ENCODE assay signal across 23 cellular contexts in genomic region chr6:132741281-132741680, GRCh38. TPM values are rescaled to one million over a fixed set of nuclear protein-coding genes. Genes with fewer than 3 reads are reported as not detected.
"Had no signal": no experiment of that assay in that cellular context is flagged by ENCODE, and none has a peak within 500 bp of the region (broad histone marks: within the 10 kb centered on the region; RNA-seq: fewer than 3 reads in every experiment).

No MANE protein-coding gene starts in this region.

- H3K36me3 ChIP-seq: MG63 had no signal

- H3K4me3 ChIP-seq: MG63 had no signal

- H3K9me3 ChIP-seq: MG63, SK-N-SH had no signal

- DNase-seq: IMR-90, Karpas-422, KG1, MG63, NCI-H1092, NCI-H1105 treated with DMSO at 0.1 percent for 48 hours, NCI-H1417 treated with DMSO at 0.1 percent for 48 hours, NCI-H146, NCI-H1694 treated with DMSO at 0.1 percent for 48 hours, NCI-H1930, NCI-H2081, NCI-H2107, NCI-H2227 treated with DMSO at 0.1 percent for 48 hours, NCI-H446, NCI-H510A, NCI-H524 treated with DMSO at 0.1 percent for 48 hours, NCI-H69, NCI-H774, SHP77, SK-N-SH had no signal

- ATAC-seq: HepG2 had no signal

- H3K9ac ChIP-seq: SK-N-SH had no signal

- H3K4me2 ChIP-seq: SK-N-SH had no signal

- H3K27ac ChIP-seq: RWPE1 had no signal

- H3K27me3 ChIP-seq: MG63 had no signal

RNA-seq across cellular contexts. Expression of gene VNN2, which starts 16.4 kb away (rescaled TPM):
- total RNA-seq: IMR-90 had no signal
- polyA plus RNA-seq: IMR-90, SK-N-SH had no signal

RNA-seq across cellular contexts. Expression of gene VNN1, which starts 27.4 kb away (rescaled TPM):
- total RNA-seq: IMR-90, SK-MEL-5 had no signal
- polyA plus RNA-seq: SK-N-SH had no signal
